ENCODE assay signal across 9 cellular contexts in genomic region chr7:116592445-116592844, GRCh38.
DNase-seq lines count a peak whose midpoint lies in the region; ATAC-seq and TF ChIP-seq lines count a peak whose summit lies in the region.
"Had no signal": no experiment of that assay in that cellular context is flagged by ENCODE, and none has a peak within 500 bp of the region (broad histone marks: within the 10 kb centered on the region; RNA-seq: fewer than 3 reads in every experiment).

No MANE protein-coding gene starts in this region.

- no peak for TF ChIP-seq EP300 in tibial nerve (IDR thresholded peaks at IDR 0.05)

- no peak overlapping the region for H3K4me3 Mint-ChIP-seq in GM23338
- H3K4me3 Mint-ChIP-seq: neural crest cell had no signal

- 0 out of 2 replicates have a peak, but pooled peaks cover 3% of the 10 kb centered on the region for H3K9me2 ChIP-seq in GM23338 (ENCODE audit: insufficient read depth)

- H4K20me1 ChIP-seq in GM23338 (replicated peaks; ENCODE audit: insufficient read depth): no peaks in the 10 kb centered on the region

- H3K4me1 ChIP-seq in GM23338 (ENCODE audit: insufficient read depth) (peaks cover 11% of the 10 kb centered on the region), right cardiac atrium (ENCODE audit: control insufficient read depth, insufficient read depth, low read length) (peaks cover 3% of the 10 kb centered on the region), skeletal muscle tissue (ENCODE audit: control insufficient read depth in 3 of 3, insufficient read depth in 3 of 3, low read length in 3 of 3) (peaks cover 12 to 16% (median 12%) of the 10 kb centered on the region in 3 donors), tibial nerve (peaks cover 0 to 39% (median 5%) of the 10 kb centered on the region in 4 donors)

- H3F3A ChIP-seq in GM23338 (replicated peaks; ENCODE audit: low read depth): no peaks in the 10 kb centered on the region

- H3K27me3 Mint-ChIP-seq in GM23338 (ENCODE audit: insufficient read depth, low read depth, poor library complexity): no peaks in the 10 kb centered on the region

- H3K27ac ChIP-seq in GM23338 (ENCODE audit: low read depth) (no peak overlapping the region), right cardiac atrium (ENCODE audit: low read length) (peak overlapping the region; percentile 7), skeletal muscle tissue (ENCODE audit: low read depth, low read length) (no peak overlapping the region), tibial nerve (peak overlapping the region in 2 of 4 donors; percentile 3 to 64)

- peaks cover 25% of the 10 kb centered on the region for H3K4me1 Mint-ChIP-seq in GM23338

- no peaks in the 10 kb centered on the region for H3K9me3 Mint-ChIP-seq in GM23338
- H3K9me3 Mint-ChIP-seq: neural crest cell had no signal

- H3K36me3 Mint-ChIP-seq in GM23338 (ENCODE audit: low read depth): no peaks in the 10 kb centered on the region

- H3K79me2 ChIP-seq in GM23338 (replicated peaks; ENCODE audit: insufficient read depth): no peaks in the 10 kb centered on the region

- H2AFZ ChIP-seq in GM23338: 0 out of 2 replicates have a peak overlapping the region, but pooled peaks have one; percentile 35

- H3K4me3 ChIP-seq in GM23338 (no peak overlapping the region), right cardiac atrium (ENCODE audit: low read length) (peak overlapping the region; percentile 28), skeletal muscle tissue (ENCODE audit: low read length in 3 of 3) (peak overlapping the region; percentile 28 to 45 (median 30)), tibial nerve (no peak overlapping the region)

- H3K36me3 ChIP-seq in GM23338 (ENCODE audit: insufficient read depth): no peaks in the 10 kb centered on the region
- H3K36me3 ChIP-seq in skeletal muscle tissue (ENCODE audit: control insufficient read depth in 3 of 3, insufficient read depth in 3 of 3, low read length in 3 of 3): no peaks in the 10 kb centered on the region
- no peaks in the 10 kb centered on the region for H3K36me3 ChIP-seq in tibial nerve

- H3K4me2 ChIP-seq in GM23338: no peak overlapping the region

- intact Hi-C loops in right cardiac atrium (cut with DNase I): loop anchor here in 3 of 4 donors (5.0 to 10.0 kb wide), 4 partner anchors 72 to 418 kb away; no protein-coding TSS in a partner anchor

- 18% methylated on average over 8 of the region's 8 CpGs for WGBS in right cardiac atrium
- WGBS in tibial nerve, 2 donors: 68 to 73% methylated on average over 8 of the region's 8 CpGs

- H3K9me3 ChIP-seq in right cardiac atrium (ENCODE audit: control insufficient read depth, low read length) (no peaks in the 10 kb centered on the region), skeletal muscle tissue (ENCODE audit: control insufficient read depth in 3 of 3, low read length in 3 of 3) (no peaks in the 10 kb centered on the region), tibial nerve (no peaks in the 10 kb centered on the region)

- TF ChIP-seq POLR2A in tibial nerve (IDR thresholded peaks at IDR 0.05): no peak

- DNase-seq in GM23338 (ENCODE audit: low spot score) (no peak), right cardiac atrium (peak in 2 of 3 donors; percentile 23 to 60), T-helper 2 cell (no peak), tibial nerve (ENCODE audit: low spot score in 2 of 2) (no peak), NCI-H446 (lab: John Stamatoyannopoulos, UW) (no peak)
- DNase-seq: activated naive CD4-positive, alpha-beta T cell treated with anti-CD3 and anti-CD28 coated beads, Interleukin-2, amount 50 U/mL, for 16 hours had no signal

- peak; percentile 71 for ATAC-seq in GM23338
- peak; percentile 31 for ATAC-seq in SK-N-SH treated with all-trans-retinoic acid at 6 μM for 48 hours
- peak; percentile 86 to 92 for ATAC-seq in right cardiac atrium

- H3K9ac ChIP-seq in skeletal muscle tissue (ENCODE audit: low read depth in 1 of 3, low read length in 3 of 3): peak overlapping the region in 2 of 3 donors; percentile 27 to 29

- H3K27ac Mint-ChIP-seq in GM23338: no peak overlapping the region

- H3K27me3 ChIP-seq in GM23338 (ENCODE audit: insufficient read depth) (no peaks in the 10 kb centered on the region), right cardiac atrium (ENCODE audit: control insufficient read depth, insufficient read depth) (no peaks in the 10 kb centered on the region), skeletal muscle tissue (ENCODE audit: control insufficient read depth in 3 of 3, insufficient read depth in 3 of 3, low read length in 3 of 3) (no peaks in the 10 kb centered on the region), tibial nerve (no peaks in the 10 kb centered on the region)

- TF ChIP-seq CTCF in GM23338 (conservative IDR thresholded peaks at IDR 0.05; ENCODE audit: low read depth in 2 of 2): no peak
- no peak for TF ChIP-seq CTCF in tibial nerve (IDR thresholded peaks at IDR 0.05)

TF ChIP-seq in GM23338, 12 proteins besides CTCF, POLR2A, EP300 and RAD21 (continues in another document):
- TF ChIP-seq NANOG (IDR thresholded peaks at IDR 0.05; ENCODE audit: borderline replicate concordance) (no peak), ETS1 (IDR thresholded peaks at IDR 0.05) (no peak), REST (IDR thresholded peaks at IDR 0.05; ENCODE audit: unreplicated experiment) (no peak)

TF ChIP-seq in SK-N-SH treated with all-trans-retinoic acid at 6 μM for 48 hours, 23 proteins besides CTCF, POLR2A, EP300 and RAD21:
- TF ChIP-seq ZC3H10 (CRISPR knock-in tag; IDR thresholded peaks at IDR 0.05) (no peak), ZNF565 (CRISPR knock-in tag; conservative IDR thresholded peaks at IDR 0.05; ENCODE audit: low read depth) (no peak), PPARA (CRISPR knock-in tag; IDR thresholded peaks at IDR 0.05; ENCODE audit: borderline replicate concordance) (no peak), TOX (CRISPR knock-in tag; IDR thresholded peaks at IDR 0.05; ENCODE audit: borderline replicate concordance) (no peak), ZFP3 (CRISPR knock-in tag; IDR thresholded peaks at IDR 0.05) (no peak), ZFP30 (CRISPR knock-in tag; IDR thresholded peaks at IDR 0.05) (no peak), ARNTL (CRISPR knock-in tag; IDR thresholded peaks at IDR 0.05; ENCODE audit: borderline replicate concordance, low read depth) (no peak), CSDC2 (CRISPR knock-in tag; IDR thresholded peaks at IDR 0.05) (no peak)

Comparison
In these comparisons a context has a peak if more than half of its experiments do, and no peak if none do; other contexts are left out.
1. ATAC-seq: peak in every context shown above with its lines; median percentile 89 in right cardiac atrium; 71 in GM23338; 31 in SK-N-SH treated with all-trans-retinoic acid at 6 μM for 48 hours.
2. DNase-seq: peak in right cardiac atrium (2 of 3); none in GM23338 (single experiment), T-helper 2 cell (0 of 5), tibial nerve (0 of 2) and NCI-H446 (0 of 2).
3. H3K4me3 ChIP-seq: peak in right cardiac atrium (single experiment) and skeletal muscle tissue (3 of 3); none in GM23338 (single experiment) and tibial nerve (0 of 4).